ENCODE assay signal across 11 cellular contexts in genomic region chr1:47898156-47898825, GRCh38.
"Had no signal": no experiment of that assay in that cellular context is flagged by ENCODE, and none has a peak within 500 bp of the region (broad histone marks: within the 10 kb centered on the region; RNA-seq: fewer than 3 reads in every experiment).

No MANE protein-coding gene starts in this region.

- H3K27ac ChIP-seq: lower lobe of right lung, right atrium auricular region, stomach had no signal

- H3K9me3 Mint-ChIP-seq: activated CD8-positive, alpha-beta T cell treated with anti-CD3 and anti-CD28 coated beads for 36 hours; central memory CD8-positive, alpha-beta T cell; naive B cell had no signal

- H3K4me3 ChIP-seq: lower lobe of right lung, right atrium auricular region, stomach had no signal

- H3K9me3 ChIP-seq: lower lobe of right lung, right atrium auricular region, stomach had no signal

- H3K27me3 ChIP-seq: right atrium auricular region, stomach had no signal

- H3K4me1 Mint-ChIP-seq: central memory CD8-positive, alpha-beta T cell; naive B cell had no signal

- H3K36me3 Mint-ChIP-seq: naive B cell had no signal

- H3K4me1 ChIP-seq: lower lobe of right lung, stomach had no signal

- DNase-seq: activated CD8-positive, alpha-beta memory T cell treated with anti-CD3 and anti-CD28 coated beads, Interleukin-2, amount 50 U/mL, for 4 hours; activated CD8-positive, alpha-beta T cell treated with anti-CD3 and anti-CD28 coated beads for 36 hours; activated naive CD4-positive, alpha-beta T cell; dermis blood vessel endothelial cell; lower lobe of right lung; naive B cell; small intestine; stomach; T-helper 9 cell had no signal

- H3K4me3 Mint-ChIP-seq: activated CD8-positive, alpha-beta T cell treated with anti-CD3 and anti-CD28 coated beads for 36 hours; central memory CD8-positive, alpha-beta T cell; naive B cell had no signal

- ATAC-seq: activated CD8-positive, alpha-beta T cell treated with anti-CD3 and anti-CD28 coated beads for 36 hours; lower lobe of right lung had no signal

- H3K27ac Mint-ChIP-seq: activated CD8-positive, alpha-beta T cell treated with anti-CD3 and anti-CD28 coated beads for 36 hours; naive B cell had no signal
